ENCODE assay signal across 10 cellular contexts in genomic region chr17:36950027-36950426, GRCh38. TPM values are rescaled to one million over a fixed set of nuclear protein-coding genes. Genes with fewer than 3 reads are reported as not detected.
DNase-seq lines count a peak whose midpoint lies in the region; ATAC-seq and TF ChIP-seq lines count a peak whose summit lies in the region.
"Had no signal": no experiment of that assay in that cellular context is flagged by ENCODE, and none has a peak within 500 bp of the region (broad histone marks: within the 10 kb centered on the region; RNA-seq: fewer than 3 reads in every experiment).

No MANE protein-coding gene starts in this region.

- H3K4me3 Mint-ChIP-seq in CD4-positive, alpha-beta T cell: peak overlapping the region; percentile 88
- peak overlapping the region; percentile 87 for H3K4me3 Mint-ChIP-seq in neural progenitor cell

- H3K36me3 Mint-ChIP-seq in CD4-positive, alpha-beta T cell (ENCODE audit: low read depth): peaks cover 67% of the 10 kb centered on the region
- H3K36me3 Mint-ChIP-seq in neural progenitor cell: peaks cover 19% of the 10 kb centered on the region

- peaks cover 79% of the 10 kb centered on the region for H3K4me1 Mint-ChIP-seq in CD4-positive, alpha-beta T cell (ENCODE audit: low read depth)
- H3K4me1 Mint-ChIP-seq in neural progenitor cell: peaks cover 32% of the 10 kb centered on the region

- H3K9ac ChIP-seq in MM.1S (ENCODE audit: low read length): peak overlapping the region; percentile 94; the same call in 1 of the 2 replicates
- H3K9ac ChIP-seq in neural progenitor cell: no peak overlapping the region

- no peak overlapping the region for H2AFZ ChIP-seq in MM.1S (ENCODE audit: low read length)
- H2AFZ ChIP-seq in neural progenitor cell (replicated peaks): no peak overlapping the region

- H3F3A ChIP-seq in MM.1S (ENCODE audit: insufficient read depth, low read length) (no peaks in the 10 kb centered on the region), neural progenitor cell (ENCODE audit: low read depth) (peaks cover 34% of the 10 kb centered on the region)

- CTCF ChIA-PET in CD4-positive, alpha-beta T cell (lab: Charles Lee): no interaction called here

- H3K27me3 Mint-ChIP-seq in CD4-positive, alpha-beta T cell: peaks cover 35% of the 10 kb centered on the region
- peaks cover 33% of the 10 kb centered on the region for H3K27me3 Mint-ChIP-seq in neural progenitor cell (ENCODE audit: insufficient read depth, low read depth)

- H3K27me3 ChIP-seq in CD4-positive, alpha-beta T cell (ENCODE audit: control insufficient read depth, insufficient read depth, low read length): peaks cover 23% of the 10 kb centered on the region
- H3K27me3 ChIP-seq in MM.1S (replicated peaks; ENCODE audit: insufficient read depth, low read length): peaks cover 30% of the 10 kb centered on the region
- H3K27me3 ChIP-seq in ectodermal cell (ENCODE audit: control insufficient read depth, insufficient read depth, low read length, poor library complexity, severe bottlenecking): peaks cover 36% of the 10 kb centered on the region
- peaks cover 36% of the 10 kb centered on the region for H3K27me3 ChIP-seq in neural progenitor cell

- H3K9me3 Mint-ChIP-seq in CD4-positive, alpha-beta T cell: no peaks in the 10 kb centered on the region
- no peaks in the 10 kb centered on the region for H3K9me3 Mint-ChIP-seq in neural progenitor cell

- POLR2A ChIA-PET in CD4-positive, alpha-beta T cell (lab: Charles Lee): interaction anchor here (1.0 to 2.4 kb wide), 5 partner anchors 11 to 348 kb away, joined by 3 to 16 read pairs (median 13); partner anchors contain the start of genes LHX1 and MRM1

- 66 to 73% methylated on average over 7 to 8 of the region's 8 CpGs for WGBS in ectodermal cell, 2 experiments

- peak overlapping the region; percentile 95 for H3K4me3 ChIP-seq in MM.1S (ENCODE audit: low read length)
- peak overlapping the region; percentile 69 for H3K4me3 ChIP-seq in ectodermal cell (ENCODE audit: insufficient read depth, low read depth, low read length)
- H3K4me3 ChIP-seq in neural progenitor cell: peak overlapping the region; percentile 56

- ATAC-seq in CD4-positive, alpha-beta T cell (ENCODE audit: poor library complexity): no peak
- ATAC-seq in HG02973 (IDR thresholded peaks at IDR 0.05; ENCODE audit: unreplicated experiment): no peak

- H4K20me1 ChIP-seq in MM.1S (ENCODE audit: insufficient read depth, low read length) (no peaks in the 10 kb centered on the region), neural progenitor cell (ENCODE audit: low read depth) (peaks cover 41% of the 10 kb centered on the region)

- no peak overlapping the region for H3K27ac ChIP-seq in CD4-positive, alpha-beta T cell (ENCODE audit: low read depth, low read length)
- no peak overlapping the region for H3K27ac ChIP-seq in MM.1S (ENCODE audit: low read length)
- no peak overlapping the region for H3K27ac ChIP-seq in ectodermal cell (ENCODE audit: insufficient read depth, low read depth, low read length, poor library complexity, severe bottlenecking)
- no peak overlapping the region for H3K27ac ChIP-seq in neural progenitor cell

- H3K9me3 ChIP-seq in CD4-positive, alpha-beta T cell (ENCODE audit: control insufficient read depth, low read length): no peaks in the 10 kb centered on the region
- no peaks in the 10 kb centered on the region for H3K9me3 ChIP-seq in MM.1S (replicated peaks; ENCODE audit: insufficient read depth, low read length)
- no peaks in the 10 kb centered on the region for H3K9me3 ChIP-seq in ectodermal cell (ENCODE audit: control insufficient read depth, low read length)
- H3K9me3 ChIP-seq in neural progenitor cell (ENCODE audit: low read depth): no peaks in the 10 kb centered on the region

- H3K27ac Mint-ChIP-seq in CD4-positive, alpha-beta T cell: peak overlapping the region; percentile 84
- no peak overlapping the region for H3K27ac Mint-ChIP-seq in neural progenitor cell

- no peak for DNase-seq in CD4-positive, alpha-beta T cell
- DNase-seq in MM.1S (no peak), neural progenitor cell (ENCODE audit: low spot score) (no peak), NCI-H2196 (lab: John Stamatoyannopoulos, UW; ENCODE audit: unreplicated experiment) (no peak), DMS114 treated with DMSO at 0.1 percent for 48 hours (lab: John Stamatoyannopoulos, UW; ENCODE audit: unreplicated experiment) (no peak), HK-2 (ENCODE audit: unreplicated experiment) (no peak)
- DNase-seq: activated CD4-positive, alpha-beta T cell treated with anti-CD3 and anti-CD28 coated beads for 1 hour had no signal

- H3K4me1 ChIP-seq in MM.1S (ENCODE audit: low read length): peaks cover 13% of the 10 kb centered on the region; the same call in 1 of the 2 replicates
- H3K4me1 ChIP-seq in ectodermal cell (ENCODE audit: control insufficient read depth, insufficient read depth, low read length): peaks cover 10% of the 10 kb centered on the region
- peaks cover 10% of the 10 kb centered on the region for H3K4me1 ChIP-seq in neural progenitor cell

- H3K36me3 ChIP-seq in MM.1S (replicated peaks; ENCODE audit: insufficient read depth, low read length): peaks cover 13% of the 10 kb centered on the region; the same call in 1 of the 2 replicates
- peaks cover 9% of the 10 kb centered on the region for H3K36me3 ChIP-seq in ectodermal cell (ENCODE audit: control insufficient read depth, insufficient read depth, low read length)
- peaks cover 5% of the 10 kb centered on the region for H3K36me3 ChIP-seq in neural progenitor cell

- H3K79me2 ChIP-seq in MM.1S (ENCODE audit: low read length): peaks cover 47% of the 10 kb centered on the region
- peaks cover 28% of the 10 kb centered on the region for H3K79me2 ChIP-seq in neural progenitor cell (ENCODE audit: low read depth)

- TF ChIP-seq CTCF in CD4-positive, alpha-beta T cell (IDR thresholded peaks at IDR 0.05): no peak
- TF ChIP-seq CTCF in MM.1S (IDR thresholded peaks at IDR 0.05; ENCODE audit: low read length) (no peak), neural progenitor cell (IDR thresholded peaks at IDR 0.05) (no peak)

- H3K4me2 ChIP-seq in MM.1S (ENCODE audit: low read depth, low read length): peak overlapping the region; percentile 91
- peak overlapping the region; percentile 73 for H3K4me2 ChIP-seq in neural progenitor cell

- intact Hi-C loops in CD4-positive, alpha-beta T cell (cut with DNase I, micrococcal nuclease): loop anchor here in 1 of 2 experiments (5.0 kb wide), 1 partner anchor 463 kb away; the partner anchor contains the start of gene ZNHIT3

- no peaks in the 10 kb centered on the region for H3K9me2 ChIP-seq in MM.1S (replicated peaks; ENCODE audit: insufficient read depth, low read length)

RNA-seq across cellular contexts. Expression of gene AATF, which starts 1.3 kb away (rescaled TPM):
- 10 to 100 TPM; 40.3 to 40.8 TPM for total RNA-seq in CD4-positive, alpha-beta T cell
- polyA plus RNA-seq in ectodermal cell (2013, experiment 1 of 4): 45.7 TPM
- 41.5 TPM for polyA plus RNA-seq in ectodermal cell (2013, experiment 2 of 4)
- 29.3 TPM for polyA plus RNA-seq in ectodermal cell (2013, experiment 3 of 4)
- 34.1 TPM for polyA plus RNA-seq in ectodermal cell (2013, experiment 4 of 4)
- 28.9 and 32.1 TPM in 2 replicates for total RNA-seq in neural progenitor cell (ENCODE audit: low replicate concordance)

RNA-seq across cellular contexts. Expression of gene LHX1, which starts 12.8 kb away (rescaled TPM):
- total RNA-seq in CD4-positive, alpha-beta T cell: not detected
- polyA plus RNA-seq in ectodermal cell (2013, experiment 1 of 4): not detected
- polyA plus RNA-seq in ectodermal cell (2013, experiment 2 of 4): 0.05 TPM
- 0.16 TPM for polyA plus RNA-seq in ectodermal cell (2013, experiment 3 of 4)
- polyA plus RNA-seq in ectodermal cell (2013, experiment 4 of 4): 0.45 TPM
- not detected in 2 replicates for total RNA-seq in neural progenitor cell (ENCODE audit: low replicate concordance)
- total RNA-seq: ureter had no signal
